ENCODE assay signal across 17 cellular contexts in genomic region chr7:130935564-130936157, GRCh38.
DNase-seq lines count a peak whose midpoint lies in the region; ATAC-seq and TF ChIP-seq lines count a peak whose summit lies in the region.
"Had no signal": no experiment of that assay in that cellular context is flagged by ENCODE, and none has a peak within 500 bp of the region (broad histone marks: within the 10 kb centered on the region; RNA-seq: fewer than 3 reads in every experiment).

No MANE protein-coding gene starts in this region.

- H3K4me1 Mint-ChIP-seq in T-helper 2 cell treated with Interferon-gamma antibody and Interleukin-4, amounts not matched to agents 5 μg/mL and 100 μg/mL, for 36 hours (ENCODE audit: low read depth): peaks cover 70% of the 10 kb centered on the region
- H3K4me1 Mint-ChIP-seq in naive B cell: peaks cover 35 to 52% (median 51%) of the 10 kb centered on the region in 3 donors

- DNase-seq in T-helper 2 cell treated with Interferon-gamma antibody and Interleukin-4, amounts not matched to agents 5 μg/mL and 100 μg/mL, for 36 hours (ENCODE audit: low spot score): no peak
- DNase-seq in T-helper 2 cell (no peak), DND-41 (no peak), naive B cell (no peak), SW480 (ENCODE audit: low spot score) (no peak), NCI-H748 treated with DMSO at 0.1 percent for 48 hours (lab: John Stamatoyannopoulos, UW) (no peak)
- no peak for DNase-seq in activated naive CD4-positive, alpha-beta T cell treated with anti-CD3 and anti-CD28 coated beads, Interleukin-2, amount 50 U/mL, for 72 hours (ENCODE audit: low spot score in 2 of 2)
- DNase-seq: amygdala; colonic mucosa; heart left ventricle; Kasumi-1; NCI-H1694 treated with DMSO at 0.1 percent for 48 hours; NCI-H510A; stimulated activated CD8-positive, alpha-beta memory T cell treated with anti-CD3 and anti-CD28 coated beads, Interleukin-4, amount 100 ng/mL, for 48 hours; upper lobe of right lung had no signal

- H3K4me2 ChIP-seq in DND-41 (ENCODE audit: insufficient read depth, low read length): no peak overlapping the region

- H3K27ac ChIP-seq in DND-41 (ENCODE audit: low read length): 0 out of 2 replicates have a peak overlapping the region, but pooled peaks have one; percentile 0
- H3K27ac ChIP-seq: colonic mucosa, HL-60, upper lobe of right lung had no signal

- peak overlapping the region; percentile 48 for H3K27ac Mint-ChIP-seq in T-helper 2 cell treated with Interferon-gamma antibody and Interleukin-4, amounts not matched to agents 5 μg/mL and 100 μg/mL, for 36 hours
- H3K27ac Mint-ChIP-seq in activated naive CD4-positive, alpha-beta T cell treated with anti-CD3 and anti-CD28 coated beads, Interleukin-2, amount 50 U/mL, for 72 hours: peak overlapping the region; percentile 68 to 94
- peak overlapping the region in 5 of 6 donors; percentile 6 to 91 (median 80) for H3K27ac Mint-ChIP-seq in naive B cell

- no peak overlapping the region for H3K9ac ChIP-seq in DND-41 (ENCODE audit: low read depth, low read length)

- H4K20me1 ChIP-seq in DND-41 (ENCODE audit: insufficient read depth, low read length): peaks cover 78% of the 10 kb centered on the region

- H3K4me1 ChIP-seq in DND-41 (ENCODE audit: insufficient read depth, low read length): no peaks in the 10 kb centered on the region
- H3K4me1 ChIP-seq: colonic mucosa had no signal

- peaks cover 68% of the 10 kb centered on the region for H3K36me3 Mint-ChIP-seq in T-helper 2 cell treated with Interferon-gamma antibody and Interleukin-4, amounts not matched to agents 5 μg/mL and 100 μg/mL, for 36 hours (ENCODE audit: low read depth)
- H3K36me3 Mint-ChIP-seq in activated naive CD4-positive, alpha-beta T cell treated with anti-CD3 and anti-CD28 coated beads, Interleukin-2, amount 50 U/mL, for 72 hours: peaks cover 37 to 70% of the 10 kb centered on the region in 2 donors
- peaks cover 5 to 23% of the 10 kb centered on the region in 2 donors for H3K36me3 Mint-ChIP-seq in naive B cell

- no peaks in the 10 kb centered on the region for H3K9me3 ChIP-seq in DND-41 (ENCODE audit: insufficient read depth, low read length, severe bottlenecking)
- H3K9me3 ChIP-seq: colonic mucosa, heart left ventricle, upper lobe of right lung had no signal

- no peaks in the 10 kb centered on the region for H3K9me3 Mint-ChIP-seq in T-helper 2 cell treated with Interferon-gamma antibody and Interleukin-4, amounts not matched to agents 5 μg/mL and 100 μg/mL, for 36 hours
- H3K9me3 Mint-ChIP-seq in activated naive CD4-positive, alpha-beta T cell treated with anti-CD3 and anti-CD28 coated beads, Interleukin-2, amount 50 U/mL, for 72 hours: no peaks in the 10 kb centered on the region
- no peaks in the 10 kb centered on the region for H3K9me3 Mint-ChIP-seq in naive B cell

- TF ChIP-seq CTCF in DND-41 (IDR thresholded peaks at IDR 0.05; ENCODE audit: borderline replicate concordance, extremely low read depth, low read length, poor library complexity, severe bottlenecking): no peak

- H3K4me3 Mint-ChIP-seq in T-helper 2 cell treated with Interferon-gamma antibody and Interleukin-4, amounts not matched to agents 5 μg/mL and 100 μg/mL, for 36 hours: no peak overlapping the region
- H3K4me3 Mint-ChIP-seq in naive B cell: peak overlapping the region in 1 of 8 donors; percentile 18

- ATAC-seq in DND-41 (ENCODE audit: insufficient read depth, low read depth) (peak; percentile 27; the same call in 1 of the 3 replicates), naive B cell (ENCODE audit: low read depth in 2 of 2) (no peak), HG03521 (IDR thresholded peaks at IDR 0.05; ENCODE audit: unreplicated experiment) (no peak)
- no peak for ATAC-seq in activated naive CD4-positive, alpha-beta T cell treated with anti-CD3 and anti-CD28 coated beads, Interleukin-2, amount 50 U/mL, for 72 hours
- ATAC-seq: upper lobe of right lung had no signal

- no peaks in the 10 kb centered on the region for H3K27me3 ChIP-seq in DND-41 (ENCODE audit: insufficient read depth, low read length, poor library complexity)
- H3K27me3 ChIP-seq: colonic mucosa, heart left ventricle, upper lobe of right lung had no signal

- peaks cover 57% of the 10 kb centered on the region for H3K36me3 ChIP-seq in DND-41 (ENCODE audit: insufficient read depth, low read length)
- H3K36me3 ChIP-seq: colonic mucosa had no signal

- no peak overlapping the region for H2AFZ ChIP-seq in DND-41 (ENCODE audit: low read depth, low read length)

- H3K27me3 Mint-ChIP-seq in T-helper 2 cell treated with Interferon-gamma antibody and Interleukin-4, amounts not matched to agents 5 μg/mL and 100 μg/mL, for 36 hours (ENCODE audit: low read depth): no peaks in the 10 kb centered on the region
- H3K27me3 Mint-ChIP-seq in naive B cell: no peaks in the 10 kb centered on the region

- no peak overlapping the region for H3K4me3 ChIP-seq in DND-41 (ENCODE audit: low read depth in 1 of 2, low read length in 2 of 2)
- H3K4me3 ChIP-seq: colonic mucosa, heart left ventricle, upper lobe of right lung had no signal

- peaks cover 100% of the 10 kb centered on the region for H3K79me2 ChIP-seq in DND-41 (ENCODE audit: insufficient read depth, low read length)
